8 cellular contexts compared by ENCODE assay signal in genomic region chrX:49171752-49172279, GRCh38. TPM values are rescaled to one million over a fixed set of nuclear protein-coding genes. Genes with fewer than 3 reads are reported as not detected.
A peak's percentile ranks its signal among the peaks of the same experiment; 100 is the strongest.
DNase-seq lines count a peak whose midpoint lies in the region; ATAC-seq lines count a peak whose summit lies in the region.

Gene PLP2 (plus strand): TSS chrX:49171898. CDS start chrX:49172001, 103 bp downstream.

- H3K36me3 ChIP-seq in duodenal mucosa (ENCODE audit: control insufficient read depth in 1 of 2, insufficient read depth in 2 of 2, low read length in 2 of 2) (peaks cover 5 to 17% of the 10 kb centered on the region in 2 donors), mesodermal cell (ENCODE audit: control insufficient read depth, insufficient read depth, low read length) (peaks cover 11% of the 10 kb centered on the region)

- peak; percentile 31 for ATAC-seq in GM21619 (IDR thresholded peaks at IDR 0.05; ENCODE audit: unreplicated experiment)

- H3K27me3 ChIP-seq in duodenal mucosa (ENCODE audit: control insufficient read depth in 1 of 2, insufficient read depth in 2 of 2, low read length in 2 of 2): no peaks in the 10 kb centered on the region

- H3K27ac ChIP-seq in duodenal mucosa (ENCODE audit: low read depth, low read length) (peak within 1 kb of the TSS; percentile 81), mesodermal cell (ENCODE audit: low read depth, low read length, severe bottlenecking) (no peak within 1 kb of the TSS)

- peak; percentile 35 for DNase-seq in COR-L47 (lab: John Stamatoyannopoulos, UW)
- DNase-seq in NAMALWA (ENCODE audit: low spot score): peak; percentile 71
- DNase-seq in activated CD4-positive, alpha-beta T cell treated with anti-CD3 and anti-CD28 coated beads, Interleukin-2, amount 50 U/mL, for 4 hours: peak; percentile 66 to 70
- peak; percentile 49 to 72 for DNase-seq in stimulated activated CD8-positive, alpha-beta memory T cell treated with anti-CD3 and anti-CD28 coated beads, Interleukin-7, amount 100 ng/mL, for 4 hours (ENCODE audit: low read depth in 2 of 2)
- no peak for DNase-seq in NCI-H1436 treated with DMSO at 0.1 percent for 48 hours (lab: John Stamatoyannopoulos, UW)

- H3K4me1 ChIP-seq in duodenal mucosa (ENCODE audit: control insufficient read depth in 1 of 2, insufficient read depth in 2 of 2, low read length in 2 of 2): peaks cover 19 to 26% of the 10 kb centered on the region in 2 donors
- H3K4me1 ChIP-seq in mesodermal cell (ENCODE audit: control insufficient read depth, insufficient read depth, low read length, poor library complexity, severe bottlenecking): peaks cover 2% of the 10 kb centered on the region

- H3K9ac ChIP-seq in duodenal mucosa (ENCODE audit: low read depth in 1 of 2, low read length in 2 of 2): peak within 1 kb of the TSS; percentile 70 to 86

- peak within 1 kb of the TSS; percentile 68 to 81 for H3K4me3 ChIP-seq in duodenal mucosa (ENCODE audit: low read depth in 1 of 2, low read length in 2 of 2)
- H3K4me3 ChIP-seq in mesodermal cell (ENCODE audit: extremely low read depth, insufficient read depth, low read length, poor library complexity, severe bottlenecking): peak within 1 kb of the TSS; percentile 27

- WGBS in mesodermal cell (ENCODE audit: insufficient coverage in 2 of 2), 2 experiments: 0 to 1% methylated on average over 7 to 15 of the region's 46 CpGs

- H3K9me3 ChIP-seq in duodenal mucosa (ENCODE audit: control insufficient read depth in 1 of 2, low read length in 2 of 2): no peaks in the 10 kb centered on the region
- H3K9me3 ChIP-seq in mesodermal cell (ENCODE audit: control insufficient read depth, low read length): no peaks in the 10 kb centered on the region

RNA-seq across cellular contexts. Expression of gene PLP2, which starts in this region (rescaled TPM):
- polyA plus RNA-seq in mesodermal cell (2013, experiment 1 of 2): 12.6 TPM
- 10.8 TPM for polyA plus RNA-seq in mesodermal cell (2013, experiment 2 of 2)
